ENCODE assay signal across 9 cellular contexts in genomic region chr6:167122041-167122826, GRCh38.
DNase-seq lines count a peak whose midpoint lies in the region; ATAC-seq lines count a peak whose summit lies in the region.
"Had no signal": no experiment of that assay in that cellular context is flagged by ENCODE, and none has a peak within 500 bp of the region (broad histone marks: within the 10 kb centered on the region; RNA-seq: fewer than 3 reads in every experiment).

No MANE protein-coding gene starts in this region.

- peaks cover 50% of the 10 kb centered on the region for H3K4me1 Mint-ChIP-seq in activated naive CD8-positive, alpha-beta T cell treated with anti-CD3 and anti-CD28 coated beads, Interleukin-2, amount 50 U/mL, for 24 hours

- no peaks in the 10 kb centered on the region for H3K27me3 ChIP-seq in BLaER1 treated with 17β-estradiol and CSF1 and Interleukin-3, amounts not matched to agents 10 nM and 100 nM

- peaks cover 28 to 67% (median 49%) of the 10 kb centered on the region in 10 experiments for H3K4me1 ChIP-seq in BLaER1 treated with 17β-estradiol and CSF1 and Interleukin-3, amounts not matched to agents 10 nM and 100 nM

- peak overlapping the region; percentile 60 for H3K27ac Mint-ChIP-seq in activated naive CD8-positive, alpha-beta T cell treated with anti-CD3 and anti-CD28 coated beads, Interleukin-2, amount 50 U/mL, for 24 hours

- no peak for DNase-seq in activated naive CD8-positive, alpha-beta T cell treated with anti-CD3 and anti-CD28 coated beads, Interleukin-2, amount 50 U/mL, for 24 hours
- DNase-seq in C1 segment of cervical spinal cord (lab: John Stamatoyannopoulos, UW) (no peak), amygdala (lab: John Stamatoyannopoulos, UW) (no peak), NCI-H2227 (lab: John Stamatoyannopoulos, UW; ENCODE audit: unreplicated experiment) (no peak), substantia nigra (lab: John Stamatoyannopoulos, UW) (no peak)
- DNase-seq: NCI-H1417 had no signal

- H3K9me3 ChIP-seq in BLaER1 treated with 17β-estradiol and CSF1 and Interleukin-3, amounts not matched to agents 10 nM and 100 nM (replicated peaks in 1 of 11), result peaks cover 5 to 19% (median 14%) of the 10 kb centered on the region in 11 experiments; a peak in 21 of 22 replicates

- peak overlapping the region; percentile 46 to 81 (median 74); a peak in 21 of 22 replicates for H3K4me2 ChIP-seq in BLaER1 treated with 17β-estradiol and CSF1 and Interleukin-3, amounts not matched to agents 10 nM and 100 nM

- no peaks in the 10 kb centered on the region for H3K36me3 Mint-ChIP-seq in activated naive CD8-positive, alpha-beta T cell treated with anti-CD3 and anti-CD28 coated beads, Interleukin-2, amount 50 U/mL, for 24 hours (ENCODE audit: low read depth)

- H3K4me3 Mint-ChIP-seq in activated naive CD8-positive, alpha-beta T cell treated with anti-CD3 and anti-CD28 coated beads, Interleukin-2, amount 50 U/mL, for 24 hours, result peak overlapping the region; percentile 9

- H4K20me1 ChIP-seq in BLaER1 treated with 17β-estradiol and CSF1 and Interleukin-3, amounts not matched to agents 10 nM and 100 nM, result no peaks in the 10 kb centered on the region

- H3K27me3 Mint-ChIP-seq in activated naive CD8-positive, alpha-beta T cell treated with anti-CD3 and anti-CD28 coated beads, Interleukin-2, amount 50 U/mL, for 24 hours, result peaks cover 2% of the 10 kb centered on the region

- no peaks in the 10 kb centered on the region for H3K36me3 ChIP-seq in BLaER1 treated with 17β-estradiol and CSF1 and Interleukin-3, amounts not matched to agents 10 nM and 100 nM

- H3K9ac ChIP-seq in BLaER1 treated with 17β-estradiol and CSF1 and Interleukin-3, amounts not matched to agents 10 nM and 100 nM, result no peak overlapping the region

- ATAC-seq in GM18907 (IDR thresholded peaks at IDR 0.05; ENCODE audit: unreplicated experiment), result peak; percentile 41
- peak; percentile 43 for ATAC-seq in HG02852 (IDR thresholded peaks at IDR 0.05; ENCODE audit: unreplicated experiment)
- ATAC-seq in activated naive CD8-positive, alpha-beta T cell treated with anti-CD3 and anti-CD28 coated beads, Interleukin-2, amount 50 U/mL, for 24 hours, result no peak

- H3K4me3 ChIP-seq in BLaER1 treated with 17β-estradiol and CSF1 and Interleukin-3, amounts not matched to agents 10 nM and 100 nM, result no peak overlapping the region

- H3K9me3 Mint-ChIP-seq in activated naive CD8-positive, alpha-beta T cell treated with anti-CD3 and anti-CD28 coated beads, Interleukin-2, amount 50 U/mL, for 24 hours, result no peaks in the 10 kb centered on the region

- H3K27ac ChIP-seq in BLaER1 treated with 17β-estradiol and CSF1 and Interleukin-3, amounts not matched to agents 10 nM and 100 nM, result no peak overlapping the region
- H3K27ac ChIP-seq in substantia nigra (ENCODE audit: low read depth, low read length, poor library complexity, severe bottlenecking), result no peak overlapping the region
